ENCODE assay signal across 8 cellular contexts in genomic region chr11:129639300-129639699, GRCh38.
DNase-seq lines count a peak whose midpoint lies in the region; ATAC-seq and TF ChIP-seq lines count a peak whose summit lies in the region.
"Had no signal": no experiment of that assay in that cellular context is flagged by ENCODE, and none has a peak within 500 bp of the region (broad histone marks: within the 10 kb centered on the region; RNA-seq: fewer than 3 reads in every experiment).

No MANE protein-coding gene starts in this region.

- no peak overlapping the region for H3K27ac Mint-ChIP-seq in neural progenitor cell

- no peaks in the 10 kb centered on the region for H3K4me1 ChIP-seq in neural progenitor cell
- H3K4me1 ChIP-seq: gastroesophageal sphincter had no signal

- no peaks in the 10 kb centered on the region for H3K9me3 ChIP-seq in neural progenitor cell (ENCODE audit: low read depth)
- H3K9me3 ChIP-seq: gastroesophageal sphincter had no signal

- no peaks in the 10 kb centered on the region for H3K36me3 Mint-ChIP-seq in neural progenitor cell

- H2AFZ ChIP-seq in neural progenitor cell (replicated peaks): no peak overlapping the region

- no peaks in the 10 kb centered on the region for H3K9me3 Mint-ChIP-seq in neural progenitor cell

- H3K4me1 Mint-ChIP-seq in neural progenitor cell: peaks cover 1% of the 10 kb centered on the region

- H3K27ac ChIP-seq in neural progenitor cell: no peak overlapping the region
- H3K27ac ChIP-seq: gastroesophageal sphincter had no signal

- no peaks in the 10 kb centered on the region for H3K79me2 ChIP-seq in neural progenitor cell (ENCODE audit: low read depth)

- ATAC-seq in HG03095 (IDR thresholded peaks at IDR 0.05; ENCODE audit: unreplicated experiment): no peak
- ATAC-seq: gastroesophageal sphincter had no signal

- H4K20me1 ChIP-seq in neural progenitor cell (ENCODE audit: low read depth): no peaks in the 10 kb centered on the region

- H3K4me3 ChIP-seq in neural progenitor cell: no peak overlapping the region
- H3K4me3 ChIP-seq: gastroesophageal sphincter had no signal

- H3F3A ChIP-seq in neural progenitor cell (ENCODE audit: low read depth): no peaks in the 10 kb centered on the region

- no peak for TF ChIP-seq CTCF in neural progenitor cell (IDR thresholded peaks at IDR 0.05)

- H3K4me3 Mint-ChIP-seq in neural progenitor cell: no peak overlapping the region

- DNase-seq in H4 (ENCODE audit: low spot score) (peak; percentile 87), NCI-H2196 treated with DMSO at 0.1 percent for 48 hours (lab: John Stamatoyannopoulos, UW; ENCODE audit: unreplicated experiment) (peak; percentile 68), astrocyte of the hippocampus (ENCODE audit: low read depth, low spot score) (peak; percentile 81), renal cortical epithelial cell (ENCODE audit: low read depth) (peak; percentile 98), neural progenitor cell (ENCODE audit: low spot score) (no peak), mesenteric fat pad (ENCODE audit: low spot score) (no peak)

- no peak overlapping the region for H3K9ac ChIP-seq in neural progenitor cell

- H3K27me3 Mint-ChIP-seq in neural progenitor cell (ENCODE audit: insufficient read depth, low read depth): peaks cover 2% of the 10 kb centered on the region

- H3K4me2 ChIP-seq in neural progenitor cell: no peak overlapping the region

- H3K27me3 ChIP-seq in neural progenitor cell: no peaks in the 10 kb centered on the region

- no peaks in the 10 kb centered on the region for H3K36me3 ChIP-seq in neural progenitor cell
- H3K36me3 ChIP-seq: gastroesophageal sphincter had no signal

Comparison
In these comparisons a context has a peak if more than half of its experiments do, and no peak if none do; other contexts are left out.
1. DNase-seq: peak in H4 (single experiment), NCI-H2196 treated with DMSO at 0.1 percent for 48 hours (single experiment), astrocyte of the hippocampus (single experiment) and renal cortical epithelial cell (single experiment); none in neural progenitor cell (single experiment) and mesenteric fat pad (single experiment).